ENCODE assay signal across 14 cellular contexts in the genomic region with DNA sequence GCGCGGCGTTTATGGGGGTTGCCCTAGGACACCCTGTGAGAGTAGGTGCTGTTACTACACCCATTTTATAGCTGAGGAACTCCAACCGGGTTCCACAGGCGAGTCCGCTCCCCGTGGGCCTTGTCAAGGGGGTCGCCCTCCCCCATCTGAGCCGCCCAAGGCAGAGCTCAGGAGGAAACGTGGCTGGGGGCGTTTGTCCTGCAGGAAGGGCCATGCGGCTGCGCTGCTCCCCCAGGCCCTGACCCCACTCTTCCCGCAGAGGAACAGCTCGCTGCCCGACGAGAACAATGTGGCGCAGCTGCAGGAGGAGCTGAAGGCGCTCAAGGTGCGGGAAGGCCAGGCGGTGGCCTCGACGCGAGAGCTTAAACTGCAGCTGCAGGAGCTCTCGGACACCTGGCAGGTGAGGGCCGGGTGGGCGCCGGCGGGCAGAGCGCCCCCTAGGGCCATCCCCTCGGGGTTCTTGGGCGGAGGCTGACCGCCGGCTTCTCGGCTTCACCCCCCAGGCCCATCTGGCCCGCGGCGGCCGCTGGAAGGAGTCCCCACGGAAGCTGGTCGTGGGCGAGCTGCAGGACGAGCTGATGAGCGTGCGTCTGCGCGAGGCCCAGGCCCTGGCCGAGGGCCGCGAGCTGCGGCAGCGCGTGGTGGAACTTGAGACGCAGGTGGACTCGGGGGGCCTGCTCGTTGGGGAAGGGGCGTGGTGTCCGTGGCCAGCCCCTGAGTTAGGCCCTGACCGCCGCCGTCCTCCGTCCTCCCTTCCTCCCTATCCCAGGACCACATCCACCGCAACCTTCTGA. TPM values are rescaled to one million over a fixed set of nuclear protein-coding genes. Genes with fewer than 3 reads are reported as not detected.
A peak's percentile ranks its signal among the peaks of the same experiment; 100 is the strongest.
DNase-seq lines count a peak whose midpoint lies in the region; ATAC-seq, FAIRE-seq and TF ChIP-seq lines count a peak whose summit lies in the region.
"Had no signal": no experiment of that assay in that cellular context is flagged by ENCODE, and none has a peak within 500 bp of the region (broad histone marks: within the 10 kb centered on the region; RNA-seq: fewer than 3 reads in every experiment).

No MANE protein-coding gene starts in this region.

- TF ChIP-seq CTCF in CD4-positive, alpha-beta T cell (IDR thresholded peaks at IDR 0.05) = peak; percentile 16
- peak; percentile 23 for TF ChIP-seq CTCF in nephron progenitor cell (IDR thresholded peaks at IDR 0.05)
- TF ChIP-seq CTCF in testis (IDR thresholded peaks at IDR 0.05) = no peak

- peaks cover 7% of the 10 kb centered on the region for H3K27me3 Mint-ChIP-seq in CD4-positive, alpha-beta T cell
- H3K27me3 Mint-ChIP-seq in IgD-negative memory B cell = peaks cover 30% of the 10 kb centered on the region
- peaks cover 89% of the 10 kb centered on the region for H3K27me3 Mint-ChIP-seq in nephron progenitor cell (ENCODE audit: low read depth, poor library complexity)

- peaks cover 25% of the 10 kb centered on the region for H3K27me3 ChIP-seq in CD4-positive, alpha-beta T cell (ENCODE audit: control insufficient read depth, insufficient read depth, low read length)
- peaks cover 78% of the 10 kb centered on the region for H3K27me3 ChIP-seq in ectodermal cell (ENCODE audit: control insufficient read depth, insufficient read depth, low read length, poor library complexity, severe bottlenecking)
- no peaks in the 10 kb centered on the region for H3K27me3 ChIP-seq in testis
- H3K27me3 ChIP-seq: body of pancreas had no signal

- H3K36me3 ChIP-seq in ectodermal cell (ENCODE audit: control insufficient read depth, insufficient read depth, low read length) (no peaks in the 10 kb centered on the region), testis (ENCODE audit: low read depth, missing control alignments) (no peaks in the 10 kb centered on the region)

- H3K27ac Mint-ChIP-seq in CD4-positive, alpha-beta T cell = no peak overlapping the region
- peak overlapping the region in 2 of 3 donors; percentile 35 to 42 for H3K27ac Mint-ChIP-seq in IgD-negative memory B cell
- no peak overlapping the region for H3K27ac Mint-ChIP-seq in nephron progenitor cell

- peaks cover 25% of the 10 kb centered on the region for H3K4me1 ChIP-seq in ectodermal cell (ENCODE audit: control insufficient read depth, insufficient read depth, low read length)
- H3K4me1 ChIP-seq in testis = no peaks in the 10 kb centered on the region

- POLR2A ChIA-PET in CD4-positive, alpha-beta T cell (lab: Charles Lee) = interaction anchor here (0.6 to 2.7 kb wide), 6 partner anchors 8 to 977 kb away, joined by 3 to 12 read pairs (median 4); partner anchors contain the start of genes MAP2K7 and SNAPC2

- TF ChIP-seq POLR2A in testis (IDR thresholded peaks at IDR 0.05) (no peak), GM12892 (IDR thresholded peaks at IDR 0.05; ENCODE audit: low read depth, low read length) (no peak)

- H3K9me3 ChIP-seq in CD4-positive, alpha-beta T cell (ENCODE audit: control insufficient read depth, low read length) = no peaks in the 10 kb centered on the region
- H3K9me3 ChIP-seq in ectodermal cell (ENCODE audit: control insufficient read depth, low read length) (no peaks in the 10 kb centered on the region), testis (no peaks in the 10 kb centered on the region)
- H3K9me3 ChIP-seq: body of pancreas had no signal

- H3K4me1 Mint-ChIP-seq in CD4-positive, alpha-beta T cell (ENCODE audit: low read depth) = peaks cover 8% of the 10 kb centered on the region
- H3K4me1 Mint-ChIP-seq in IgD-negative memory B cell (peaks cover 3 to 11% (median 8%) of the 10 kb centered on the region in 3 donors), nephron progenitor cell (peaks cover 22% of the 10 kb centered on the region)

- no peaks in the 10 kb centered on the region for H3K9me3 Mint-ChIP-seq in CD4-positive, alpha-beta T cell
- no peaks in the 10 kb centered on the region for H3K9me3 Mint-ChIP-seq in IgD-negative memory B cell
- H3K9me3 Mint-ChIP-seq in nephron progenitor cell = no peaks in the 10 kb centered on the region

- FAIRE-seq in GM12892 (lab: Jason Lieb, UNC) = no peak
- FAIRE-seq: H54 had no signal

- no peaks in the 10 kb centered on the region for H3K36me3 Mint-ChIP-seq in CD4-positive, alpha-beta T cell (ENCODE audit: low read depth)
- peaks cover 2% of the 10 kb centered on the region for H3K36me3 Mint-ChIP-seq in IgD-negative memory B cell
- no peaks in the 10 kb centered on the region for H3K36me3 Mint-ChIP-seq in nephron progenitor cell (ENCODE audit: low read depth)

- ATAC-seq in CD4-positive, alpha-beta T cell (ENCODE audit: poor library complexity) = no peak
- ATAC-seq in GM21786 (IDR thresholded peaks at IDR 0.05; ENCODE audit: unreplicated experiment) = no peak
- no peak for ATAC-seq in HG02840 (IDR thresholded peaks at IDR 0.05; ENCODE audit: low FRiP score, unreplicated experiment)

- no peak overlapping the region for H3K27ac ChIP-seq in CD4-positive, alpha-beta T cell (ENCODE audit: low read depth, low read length)
- H3K27ac ChIP-seq in ectodermal cell (ENCODE audit: insufficient read depth, low read depth, low read length, poor library complexity, severe bottlenecking) = no peak overlapping the region
- no peak overlapping the region for H3K27ac ChIP-seq in testis
- H3K27ac ChIP-seq: body of pancreas, SK-N-MC had no signal

- CTCF ChIA-PET in CD4-positive, alpha-beta T cell (lab: Charles Lee) = interaction anchor here (1.1 to 1.4 kb wide), 3 partner anchors 42 to 82 kb away, joined by 3 to 4 read pairs (median 4); partner anchors contain the start of genes MAP2K7, SNAPC2 and TIMM44

- WGBS in ectodermal cell, 2 experiments = 39 to 41% methylated on average over 63 of the region's 63 CpGs
- 65 to 71% methylated on average over 14 to 62 of the region's 63 CpGs for WGBS in testis, 2 donors

- no peak for DNase-seq in CD4-positive, alpha-beta T cell
- no peak for DNase-seq in nephron progenitor cell
- no peak for DNase-seq in testis
- no peak for DNase-seq in GM12892 (ENCODE audit: insufficient read length)

- intact Hi-C loops in CD4-positive, alpha-beta T cell (cut with DNase I, micrococcal nuclease) = no loop called here
- intact Hi-C loops in testis (cut with DNase I; ENCODE audit: low total_unique reads) = no loop called here

- H3K4me3 Mint-ChIP-seq in CD4-positive, alpha-beta T cell = peak overlapping the region; percentile 30
- H3K4me3 Mint-ChIP-seq in IgD-negative memory B cell (peak overlapping the region; percentile 39 to 59 (median 52)), nephron progenitor cell (peak overlapping the region; percentile 78)

- H3K4me3 ChIP-seq in ectodermal cell (ENCODE audit: insufficient read depth, low read depth, low read length) (peak overlapping the region; percentile 31), testis (peak overlapping the region in 1 of 2 donors; percentile 12)
- H3K4me3 ChIP-seq: body of pancreas, SK-N-MC had no signal

RNA-seq across cellular contexts. Expression of gene PRR36, which starts 12.4 kb away (rescaled TPM):
- under 1 TPM; 0.25 to 0.30 TPM for total RNA-seq in CD4-positive, alpha-beta T cell
- polyA plus RNA-seq in IgD-negative memory B cell (not detected), testis (ENCODE audit: insufficient read depth, low read depth, low replicate concordance) (0.50 TPM)
- polyA plus RNA-seq in ectodermal cell (2013, experiment 1 of 4) = 32.8 TPM
- 26.5 TPM for polyA plus RNA-seq in ectodermal cell (2013, experiment 2 of 4)
- polyA plus RNA-seq in ectodermal cell (2013, experiment 3 of 4) = 27.7 TPM
- 30.1 TPM for polyA plus RNA-seq in ectodermal cell (2013, experiment 4 of 4)
- total RNA-seq in testis = 1 to 10 TPM; 2.9 to 3.3 TPM
- not detected for polyA plus RNA-seq in GM12892 (2012; ENCODE audit: missing spikeins)
- total RNA-seq: LHCN-M2, mesenteric fat pad had no signal

RNA-seq across cellular contexts. Expression of gene LRRC8E, which starts 26.5 kb away (rescaled TPM):
- total RNA-seq in CD4-positive, alpha-beta T cell = not detected
- polyA plus RNA-seq in IgD-negative memory B cell = not detected
- polyA plus RNA-seq in ectodermal cell (2013, experiment 1 of 4) = 0.31 TPM
- polyA plus RNA-seq in ectodermal cell (2013, experiment 2 of 4) = 0.21 TPM
- polyA plus RNA-seq in ectodermal cell (2013, experiment 3 of 4) = 0.37 TPM
- polyA plus RNA-seq in ectodermal cell (2013, experiment 4 of 4) = 0.16 TPM
- 1 to 10 TPM in 1 of 2 donors, under 1 TPM in 1; 0.79 to 1.4 TPM for total RNA-seq in testis
- 0.92 TPM for polyA plus RNA-seq in testis (ENCODE audit: insufficient read depth, low read depth, low replicate concordance)
- polyA plus RNA-seq in GM12892 (2012; ENCODE audit: missing spikeins) = not detected
- total RNA-seq: G401 had no signal

RNA-seq across cellular contexts. Expression of gene EVI5L, which starts 31.8 kb away (rescaled TPM):
- total RNA-seq in CD4-positive, alpha-beta T cell = 1 to 10 TPM; 5.2 to 6.0 TPM
- polyA plus RNA-seq in IgD-negative memory B cell (3.2 TPM), testis (ENCODE audit: insufficient read depth, low read depth, low replicate concordance) (69.3 TPM)
- polyA plus RNA-seq in ectodermal cell (2013, experiment 1 of 4) = 13.6 TPM
- polyA plus RNA-seq in ectodermal cell (2013, experiment 2 of 4) = 15.8 TPM
- polyA plus RNA-seq in ectodermal cell (2013, experiment 3 of 4) = 11.1 TPM
- polyA plus RNA-seq in ectodermal cell (2013, experiment 4 of 4) = 11.9 TPM
- 10 to 100 TPM; 45.8 to 68.9 TPM for total RNA-seq in testis
- 7.0 TPM for polyA plus RNA-seq in GM12892 (2012; ENCODE audit: missing spikeins)

RNA-seq across cellular contexts. Expression of gene MAP2K7, which starts 41.9 kb away (rescaled TPM):
- 10 to 100 TPM; 81.7 to 82.3 TPM for total RNA-seq in CD4-positive, alpha-beta T cell
- polyA plus RNA-seq in IgD-negative memory B cell = 2.4 TPM
- 46.1 TPM for polyA plus RNA-seq in ectodermal cell (2013, experiment 1 of 4)
- polyA plus RNA-seq in ectodermal cell (2013, experiment 2 of 4) = 46.7 TPM
- polyA plus RNA-seq in ectodermal cell (2013, experiment 3 of 4) = 33.4 TPM
- 36.9 TPM for polyA plus RNA-seq in ectodermal cell (2013, experiment 4 of 4)
- total RNA-seq in testis = 10 to 100 TPM; 30.6 to 44.0 TPM
- polyA plus RNA-seq in testis (ENCODE audit: insufficient read depth, low read depth, low replicate concordance) = 34.8 TPM
- 10.2 TPM for polyA plus RNA-seq in GM12892 (2012; ENCODE audit: missing spikeins)

RNA-seq across cellular contexts. Expression of gene TGFBR3L, which starts 52.8 kb away (rescaled TPM):
- total RNA-seq in CD4-positive, alpha-beta T cell = 1 to 10 TPM; 1.1 to 1.2 TPM
- polyA plus RNA-seq in IgD-negative memory B cell (not detected), testis (ENCODE audit: insufficient read depth, low read depth, low replicate concordance) (1.2 TPM)
- polyA plus RNA-seq in ectodermal cell (2013, experiment 1 of 4) = 0.80 TPM
- polyA plus RNA-seq in ectodermal cell (2013, experiment 2 of 4) = not detected
- polyA plus RNA-seq in ectodermal cell (2013, experiment 3 of 4) = 1.2 TPM
- polyA plus RNA-seq in ectodermal cell (2013, experiment 4 of 4) = 1.4 TPM
- 1 to 10 TPM in 1 of 2 donors, not detected in 1; 2.2 TPM for total RNA-seq in testis
- polyA plus RNA-seq in GM12892 (2012; ENCODE audit: missing spikeins) = not detected
- total RNA-seq: G401, mesenteric fat pad had no signal

Comparison
In these comparisons a context has a peak if more than half of its experiments do, and no peak if none do; other contexts are left out.
1. H3K27ac Mint-ChIP-seq: peak in IgD-negative memory B cell (2 of 3); none in CD4-positive, alpha-beta T cell (single experiment) and nephron progenitor cell (single experiment).
2. CTCF ChIP-seq: peak in CD4-positive, alpha-beta T cell (single experiment) and nephron progenitor cell (single experiment); none in testis (0 of 3).
3. RNA of gene EVI5L, which starts 31.8 kb away (total RNA-seq): 45.8 to 68.9 TPM in testis; 5.2 to 6.0 TPM in CD4-positive, alpha-beta T cell; every median in the first group is over 4 times any median in the second.
4. Peak in every context shown above with its lines, with median percentiles within 50 percentile points of each other: H3K4me3 Mint-ChIP-seq.